Comparison of ENCODE assay signal across 8 cellular contexts in the genomic region with DNA sequence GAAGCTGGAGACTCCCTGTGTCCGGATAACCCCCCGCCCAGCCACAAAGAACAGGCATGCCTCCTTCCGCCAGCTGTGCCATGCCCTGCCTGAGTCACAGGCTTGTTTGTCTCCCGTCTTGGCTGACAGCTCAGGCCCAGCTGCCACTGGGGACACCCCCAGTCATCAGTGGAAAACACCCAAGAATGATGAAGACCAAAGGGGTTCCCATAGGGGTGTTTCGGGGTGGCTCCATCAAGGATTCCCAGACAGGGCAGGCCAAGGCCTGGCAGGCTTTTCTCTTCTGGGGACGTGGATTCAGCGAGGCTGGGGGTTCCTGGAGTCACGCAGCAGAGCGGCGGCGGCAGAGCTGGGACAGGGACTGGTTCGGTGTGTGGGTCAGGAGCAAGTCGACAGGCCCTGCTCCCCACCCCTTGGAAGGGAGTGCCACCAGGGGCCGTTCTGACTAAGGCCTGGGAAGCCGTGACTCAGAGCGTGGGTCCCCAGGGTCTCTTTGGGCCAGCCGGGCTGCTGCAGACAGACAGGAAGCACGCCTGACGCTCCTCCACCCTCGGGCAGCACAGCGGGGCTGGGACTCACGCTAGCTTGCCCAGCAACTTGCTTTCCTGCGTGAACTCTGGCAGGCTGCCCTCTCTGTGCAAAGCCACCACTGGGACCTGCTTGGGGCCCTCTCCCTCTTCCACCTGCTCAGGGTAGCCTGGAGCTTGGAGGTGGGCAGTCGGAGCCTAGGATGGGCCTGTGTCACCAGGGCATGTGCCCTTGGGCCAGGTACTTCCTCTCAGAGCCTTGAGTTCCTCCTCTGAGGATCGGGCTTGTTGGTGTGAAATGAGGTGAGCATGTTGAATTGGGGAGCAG. TPM values are rescaled to one million over a fixed set of nuclear protein-coding genes. Genes with fewer than 3 reads are reported as not detected.
A peak's percentile ranks its signal among the peaks of the same experiment; 100 is the strongest.
DNase-seq lines count a peak whose midpoint lies in the region; ATAC-seq and TF ChIP-seq lines count a peak whose summit lies in the region.
"Not testable (repeated sequence)": the region's sequence is repeated elsewhere in the genome, so short reads cannot be mapped to it uniquely, and the experiment has no call there.

No MANE protein-coding gene starts in this region.

- intact Hi-C loops in PC-9 (cut with micrococcal nuclease; ENCODE audit: unreplicated experiment) = loop anchor here (2.0 kb wide), 1 partner anchor 428 kb away; no protein-coding TSS in a partner anchor
- intact Hi-C loops in naive thymus-derived CD4-positive, alpha-beta T cell (cut with micrococcal nuclease) = loop anchor here in 1 of 2 donors (1.0 to 2.0 kb wide), 2 partner anchors 33 to 52 kb away; no protein-coding TSS in a partner anchor

- not testable (repeated sequence) for TF ChIP-seq CTCF in PC-9 (conservative IDR thresholded peaks at IDR 0.05); fibroblast of the aortic adventitia (IDR thresholded peaks at IDR 0.05; ENCODE audit: insufficient read depth, low read length)

- not testable (repeated sequence) for H3K4me2 ChIP-seq in PC-9

- not testable (repeated sequence) for H2AFZ ChIP-seq in PC-9

- not testable (repeated sequence) for H3K9me3 Mint-ChIP-seq in naive thymus-derived CD4-positive, alpha-beta T cell

- POLR2A ChIA-PET in PC-9 (lab: Charles Lee; ENCODE audit: unreplicated experiment) = interaction anchor here (0.5 kb wide), 1 partner anchor 626 kb away, joined by 7 read pairs; no protein-coding TSS in a partner anchor
- POLR2A ChIA-PET in naive thymus-derived CD4-positive, alpha-beta T cell (lab: Charles Lee) = not testable (repeated sequence)

- not testable (repeated sequence) for H3K9me3 ChIP-seq in PC-9 (ENCODE audit: insufficient read depth, low read depth); naive thymus-derived CD4-positive, alpha-beta T cell (ENCODE audit: control insufficient read depth in 2 of 3, low read length in 3 of 3)

- CTCF ChIA-PET in PC-9 (lab: Charles Lee) = interaction anchor here (0.6 kb wide), 1 partner anchor 246 kb away, joined by 3 read pairs; no protein-coding TSS in a partner anchor
- CTCF ChIA-PET in naive thymus-derived CD4-positive, alpha-beta T cell (lab: Charles Lee) = interaction anchor here (0.6 kb wide), 1 partner anchor 427 kb away, joined by 3 read pairs; no protein-coding TSS in a partner anchor

- H3K27me3 ChIP-seq in PC-9 (ENCODE audit: insufficient read depth, low read depth); naive thymus-derived CD4-positive, alpha-beta T cell (ENCODE audit: control insufficient read depth in 2 of 2, insufficient read depth in 2 of 2, low read length in 2 of 2): not testable (repeated sequence)

- peak overlapping the region in 1 of 10 donors; percentile 25 for H3K4me3 Mint-ChIP-seq in naive thymus-derived CD4-positive, alpha-beta T cell

- not testable (repeated sequence) for H3K4me1 ChIP-seq in PC-9 (replicated peaks; ENCODE audit: insufficient read depth)
- H3K4me1 ChIP-seq in naive thymus-derived CD4-positive, alpha-beta T cell (ENCODE audit: control insufficient read depth in 2 of 2, insufficient read depth in 2 of 2, low read length in 2 of 2) = peaks cover 11 to 15% of the 10 kb centered on the region in 2 donors

- not testable (repeated sequence) for H3K4me3 ChIP-seq in PC-9; fibroblast of the aortic adventitia (ENCODE audit: low read depth, low read length); naive thymus-derived CD4-positive, alpha-beta T cell (ENCODE audit: low read length)

- H3K4me1 Mint-ChIP-seq in naive thymus-derived CD4-positive, alpha-beta T cell = peaks cover 9 to 26% (median 23%) of the 10 kb centered on the region in 7 donors

- not testable (repeated sequence) for H3K27me3 Mint-ChIP-seq in naive thymus-derived CD4-positive, alpha-beta T cell

- H3K9me2 ChIP-seq in PC-9 (ENCODE audit: insufficient read depth) = not testable (repeated sequence)

- not testable (repeated sequence) for H3K27ac ChIP-seq in PC-9; naive thymus-derived CD4-positive, alpha-beta T cell (ENCODE audit: low read depth, low read length)

- not testable (repeated sequence) for BruUV-seq in PC-9 (replicated peaks; lab: Mats Ljungman, UMichigan)

- H3K27ac Mint-ChIP-seq in naive thymus-derived CD4-positive, alpha-beta T cell = peak overlapping the region in 6 of 9 donors; percentile 45 to 86 (median 58)

- DNase-seq in CD1c-positive myeloid dendritic cell (ENCODE audit: extremely low spot score) (peak; percentile 7), PC-9 (peak; percentile 51 to 66), fibroblast of the aortic adventitia (ENCODE audit: low read depth) (peak; percentile 80)
- DNase-seq in activated gamma-delta T cell treated with anti-CD3 and anti-CD28 coated beads, Interleukin-2, amount 50 U/mL, for 16 hours (ENCODE audit: low read depth) = peak; percentile 28
- peak in 1 of 9 donors; percentile 52 for DNase-seq in naive thymus-derived CD4-positive, alpha-beta T cell
- DNase-seq in stimulated activated CD8-positive, alpha-beta memory T cell treated with anti-CD3 and anti-CD28 coated beads, Interleukin-4, amount 100 ng/mL, for 48 hours = peak; percentile 71

- H4K20me1 ChIP-seq in PC-9 (ENCODE audit: insufficient read depth) = not testable (repeated sequence)

- H3K36me3 Mint-ChIP-seq in naive thymus-derived CD4-positive, alpha-beta T cell = not testable (repeated sequence)

- ATAC-seq in GM19395 (IDR thresholded peaks at IDR 0.05; ENCODE audit: unreplicated experiment) (peak; percentile 55), HG03064 (IDR thresholded peaks at IDR 0.05; ENCODE audit: low read depth, unreplicated experiment) (peak; percentile 64)
- ATAC-seq in naive thymus-derived CD4-positive, alpha-beta T cell = peak; percentile 25

- not testable (repeated sequence) for H3K36me3 ChIP-seq in PC-9 (ENCODE audit: low read depth); naive thymus-derived CD4-positive, alpha-beta T cell (ENCODE audit: control insufficient read depth in 2 of 3, insufficient read depth in 3 of 3, low read length in 3 of 3)

- H3K79me2 ChIP-seq in PC-9 (ENCODE audit: low read depth) = not testable (repeated sequence)

- H3F3A ChIP-seq in PC-9 (ENCODE audit: insufficient read depth, low read depth) = not testable (repeated sequence)

RNA-seq across cellular contexts. Expression of a gene that starts 54.3 kb away (rescaled TPM):
- total RNA-seq in PC-9 (2021) (1.3 and 1.9 TPM in 2 replicates), fibroblast of the aortic adventitia (ENCODE audit: low replicate concordance) (7.5 and 11.2 TPM in 2 replicates)
- total RNA-seq in naive thymus-derived CD4-positive, alpha-beta T cell = 1 to 10 TPM in 1 of 5 experiments, not detected in 4; 1.5 TPM
- polyA plus RNA-seq in naive thymus-derived CD4-positive, alpha-beta T cell = not detected
